In genomic region chr5:140041492-140042421, GRCh38 we compare ENCODE assay signal across 8 cellular contexts. TPM values are rescaled to one million over a fixed set of nuclear protein-coding genes. Genes with fewer than 3 reads are reported as not detected.
DNase-seq lines count a peak whose midpoint lies in the region; ATAC-seq and TF ChIP-seq lines count a peak whose summit lies in the region.

No MANE protein-coding gene starts in this region.

- H3K27me3 ChIP-seq in A673 (replicated peaks; ENCODE audit: insufficient read depth, low read depth, low read length, poor library complexity) (peaks cover 83% of the 10 kb centered on the region), Panc1 (ENCODE audit: control insufficient read depth, insufficient read depth, low read length) (no peaks in the 10 kb centered on the region), stomach (peaks cover 0 to 42% (median 30%) of the 10 kb centered on the region in 3 donors)

- H3K27ac ChIP-seq in A673 (ENCODE audit: low read depth, low read length, poor library complexity, severe bottlenecking) (no peak overlapping the region), Panc1 (ENCODE audit: low read length) (peak overlapping the region; percentile 98), stomach (peak overlapping the region in 4 of 5 donors; percentile 36 to 79 (median 57))

- BruUV-seq in A673 (replicated peaks; lab: Mats Ljungman, UMichigan) (no TSS peak), Panc1 (replicated peaks; lab: Mats Ljungman, UMichigan) (no TSS peak)

- no peak for TF ChIP-seq EP300 in stomach (IDR thresholded peaks at IDR 0.05)

- in situ Hi-C loops in Panc1 (cut with HindIII; ENCODE audit: low pct_unique_long_range_greater_than_20kb, low sequenced_read_pairs): no loop called here

- TF ChIP-seq CTCF in A673 (conservative IDR thresholded peaks at IDR 0.05; ENCODE audit: low read depth, low read length) (no peak), GM10266 (IDR thresholded peaks at IDR 0.05; ENCODE audit: control insufficient read depth, insufficient read depth, low read depth, missing control alignments) (no peak), Panc1 (IDR thresholded peaks at IDR 0.05) (no peak), stomach (IDR thresholded peaks at IDR 0.05) (no peak)

- peak; percentile 26 for DNase-seq in A673 (ENCODE audit: low spot score)
- DNase-seq in GM10266 (ENCODE audit: extremely low spot score): peak; percentile 57
- peak; percentile 50 for DNase-seq in Panc1 (ENCODE audit: low read depth, low spot score)
- DNase-seq in dermis microvascular lymphatic vessel endothelial cell (ENCODE audit: low read depth in 2 of 2): peak; percentile 36 to 79
- DNase-seq in left lobe of liver (ENCODE audit: low spot score): peak; percentile 53
- DNase-seq in stomach: peak; percentile 66
- no peak for DNase-seq in mesenteric fat pad (ENCODE audit: low spot score)

- CTCF ChIA-PET in A673 (lab: Charles Lee) (interaction anchor here (0.6 kb wide), 1 partner anchor 198 kb away, joined by 6 read pairs; no protein-coding TSS in a partner anchor), Panc1 (lab: Charles Lee) (interaction anchor here (0.6 kb wide), 1 partner anchor 261 kb away, joined by 5 read pairs; no protein-coding TSS in a partner anchor)

- H3K36me3 ChIP-seq in A673 (ENCODE audit: insufficient read depth, low read length, poor library complexity, severe bottlenecking) (no peaks in the 10 kb centered on the region), Panc1 (ENCODE audit: control insufficient read depth, insufficient read depth, low read length) (no peaks in the 10 kb centered on the region), stomach (no peaks in the 10 kb centered on the region)

- POLR2A ChIA-PET in A673 (lab: Charles Lee; ENCODE audit: low non-redundant PET) (interaction anchor here (0.6 kb wide), 1 partner anchor 419 kb away, joined by 7 read pairs; no protein-coding TSS in a partner anchor), Panc1 (lab: Charles Lee) (interaction anchor here (0.5 to 0.6 kb wide), 2 partner anchors 136 to 606 kb away, joined by 4 to 13 read pairs; partner anchors contain the start of genes IK and NDUFA2)

- H3K9me3 ChIP-seq in A673 (ENCODE audit: low read depth, low read length, poor library complexity, severe bottlenecking): no peaks in the 10 kb centered on the region
- no peaks in the 10 kb centered on the region for H3K9me3 ChIP-seq in Panc1 (ENCODE audit: control insufficient read depth, insufficient read depth, low read depth, low read length)
- H3K9me3 ChIP-seq in stomach: no peaks in the 10 kb centered on the region

- intact Hi-C loops in A673 (cut with micrococcal nuclease; ENCODE audit: unreplicated experiment) (no loop called here), Panc1 (cut with micrococcal nuclease; ENCODE audit: unreplicated experiment) (no loop called here), stomach (cut with DNase I; ENCODE audit: low total_unique reads) (no loop called here)

- 12 to 23% (median 14%) methylated on average over 16 to 35 of the region's 35 CpGs for WGBS in stomach, 5 donors

- H3K4me3 ChIP-seq in A673 (ENCODE audit: low read depth, low read length, poor library complexity, severe bottlenecking): peak overlapping the region; percentile 52
- peak overlapping the region; percentile 82 to 89 for H3K4me3 ChIP-seq in Panc1 (ENCODE audit: low read depth in 2 of 2, low read length in 2 of 2)
- H3K4me3 ChIP-seq in stomach: peak overlapping the region; percentile 63 to 84 (median 72)

- peak; percentile 69 for ATAC-seq in Panc1
- ATAC-seq in left lobe of liver: peak; percentile 25
- no peak for ATAC-seq in HG03139 (IDR thresholded peaks at IDR 0.05; ENCODE audit: unreplicated experiment)

- no peak for TF ChIP-seq POLR2A in stomach (IDR thresholded peaks at IDR 0.05)

- H3K4me1 ChIP-seq in A673 (ENCODE audit: insufficient read depth, low read length, poor library complexity, severe bottlenecking): peaks cover 13% of the 10 kb centered on the region
- peaks cover 32% of the 10 kb centered on the region for H3K4me1 ChIP-seq in Panc1 (ENCODE audit: control insufficient read depth, insufficient read depth, low read length)
- peaks cover 28 to 52% (median 41%) of the 10 kb centered on the region in 4 donors for H3K4me1 ChIP-seq in stomach

RNA-seq across cellular contexts. Expression of gene NRG2, which starts 1.3 kb away (rescaled TPM):
- total RNA-seq in A673 (2021): 0.15 TPM in 1 of 2 replicates, not detected in the other
- 20.2 TPM for total RNA-seq in Panc1 (2021; ENCODE audit: unreplicated experiment)
- polyA plus RNA-seq in Panc1 (2012; ENCODE audit: insufficient read length): 20.9 TPM
- 0.51 and 0.77 TPM in 2 replicates for total RNA-seq in dermis microvascular lymphatic vessel endothelial cell
- total RNA-seq in left lobe of liver: 0.81 TPM
- total RNA-seq in stomach: 10 to 100 TPM in 1 of 5 donors, 1 to 10 TPM in 2, under 1 TPM in 1, not detected in 1; 0.37 to 22.2 (median 1.8) TPM
- polyA plus RNA-seq in stomach: 1 to 10 TPM in 2 of 3 donors, under 1 TPM in 1; 0.25 to 2.7 (median 1.2) TPM
- total RNA-seq in mesenteric fat pad: 5.7 TPM
